ENCODE assay signal across 1 cellular context in the genomic region with DNA sequence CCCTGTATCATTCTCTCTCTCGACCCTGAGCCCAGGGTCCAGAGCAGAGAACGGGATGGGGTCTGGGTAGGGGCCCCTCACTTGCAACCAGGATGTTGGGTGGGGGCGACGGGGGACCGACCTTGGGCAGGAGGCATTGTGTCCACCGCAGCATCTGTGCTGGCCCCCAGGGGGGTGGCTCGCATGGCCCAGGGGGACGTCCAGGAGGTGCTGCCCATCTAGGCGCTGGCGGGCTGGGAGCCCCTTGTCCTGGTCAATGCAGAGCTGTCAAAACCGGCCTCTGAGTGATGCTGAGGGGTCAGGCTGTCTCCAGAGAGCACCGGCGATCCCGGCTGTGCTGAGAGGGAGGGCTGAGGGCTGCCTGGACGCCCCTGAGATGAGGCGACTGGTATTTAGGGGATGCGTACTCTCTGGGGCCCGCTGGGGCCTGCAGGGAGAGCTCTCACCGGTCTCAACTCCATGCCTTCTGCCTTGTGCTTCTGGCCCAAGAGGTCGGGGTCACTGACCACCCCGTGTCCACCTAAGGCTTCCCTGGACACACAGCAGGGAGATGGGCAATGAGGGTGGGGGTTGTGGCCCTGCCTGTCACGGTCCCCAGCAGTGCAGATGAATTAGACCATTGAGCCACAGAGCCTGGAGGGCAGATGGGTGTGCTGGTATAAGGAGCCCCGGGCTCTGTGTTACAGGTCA.
TF ChIP-seq lines count a peak whose summit lies in the region.

No MANE protein-coding gene starts in this region.

TF ChIP-seq in endothelial cell of umbilical vein, 7 proteins besides CTCF, POLR2A, EP300 and RAD21:
- TF ChIP-seq MYC (IDR thresholded peaks at IDR 0.05; ENCODE audit: low read depth, low read length) (no peak), GATA2 (IDR thresholded peaks at IDR 0.05; ENCODE audit: insufficient read depth, insufficient read length, low read depth, low read length) (no peak), FOS (IDR thresholded peaks at IDR 0.05; ENCODE audit: borderline replicate concordance, insufficient read depth, low read length) (no peak), POLR2AphosphoS5 (IDR thresholded peaks at IDR 0.05; ENCODE audit: insufficient read depth, low read depth, low read length) (no peak), EZH2 (IDR thresholded peaks at IDR 0.05; ENCODE audit: borderline replicate concordance, low read depth, low read length, severe bottlenecking) (no peak), JUN (IDR thresholded peaks at IDR 0.05; ENCODE audit: borderline replicate concordance, insufficient read depth, insufficient read length, low read depth) (no peak)
- TF ChIP-seq, protein P1, sequence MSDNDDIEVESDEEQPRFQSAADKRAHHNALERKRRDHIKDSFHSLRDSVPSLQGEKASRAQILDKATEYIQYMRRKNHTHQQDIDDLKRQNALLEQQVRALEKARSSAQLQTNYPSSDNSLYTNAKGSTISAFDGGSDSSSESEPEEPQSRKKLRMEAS (IDR thresholded peaks at IDR 0.05; ENCODE audit: insufficient read depth, insufficient read length): no peak
